ENCODE assay signal across 10 cellular contexts in genomic region chrX:39162322-39162721, GRCh38.
A peak's percentile ranks its signal among the peaks of the same experiment; 100 is the strongest.
DNase-seq lines count a peak whose midpoint lies in the region; ATAC-seq lines count a peak whose summit lies in the region.
"Had no signal": no experiment of that assay in that cellular context is flagged by ENCODE, and none has a peak within 500 bp of the region (broad histone marks: within the 10 kb centered on the region; RNA-seq: fewer than 3 reads in every experiment).

No MANE protein-coding gene starts in this region.

- H3K4me1 Mint-ChIP-seq in activated T-cell treated with anti-CD3 and anti-CD28 coated beads, Interleukin-2, amount 50 U/mL, for 4 hours (ENCODE audit: low read depth) = peaks cover 25% of the 10 kb centered on the region
- peaks cover 4 to 6% of the 10 kb centered on the region in 2 donors for H3K4me1 Mint-ChIP-seq in natural killer cell treated with Interleukin-12 subunit alpha and Interleukin-12 subunit beta and Interleukin-15 and Interleukin-18, amount 100 ng/mL, for 72 hours (ENCODE audit: low read depth in 2 of 2)

- H3K36me3 ChIP-seq in H7 (replicated peaks; ENCODE audit: control insufficient read depth, insufficient read depth, low read length) = no peaks in the 10 kb centered on the region
- H3K36me3 ChIP-seq: cardiac muscle cell, prostate gland had no signal

- H3K4me3 ChIP-seq in H7 (ENCODE audit: insufficient read depth, low read depth, low read length) = peak overlapping the region; percentile 28; the same call in 1 of the 2 replicates
- H3K4me3 ChIP-seq in right cardiac atrium (ENCODE audit: low read length) = no peak overlapping the region
- H3K4me3 ChIP-seq: cardiac muscle cell, prostate gland had no signal

- H3K36me3 Mint-ChIP-seq in activated T-cell treated with anti-CD3 and anti-CD28 coated beads, Interleukin-2, amount 50 U/mL, for 4 hours (ENCODE audit: insufficient read depth) = no peaks in the 10 kb centered on the region
- no peaks in the 10 kb centered on the region for H3K36me3 Mint-ChIP-seq in natural killer cell treated with Interleukin-12 subunit alpha and Interleukin-12 subunit beta and Interleukin-15 and Interleukin-18, amount 100 ng/mL, for 72 hours

- peak; percentile 58 to 76 for ATAC-seq in activated T-cell treated with anti-CD3 and anti-CD28 coated beads, Interleukin-2, amount 50 U/mL, for 4 hours
- peak; percentile 52 to 65 for ATAC-seq in right cardiac atrium
- no peak for ATAC-seq in natural killer cell treated with Interleukin-12 subunit alpha and Interleukin-12 subunit beta and Interleukin-15 and Interleukin-18, amount 100 ng/mL, for 72 hours
- no peak for ATAC-seq in GM21717 (IDR thresholded peaks at IDR 0.05; ENCODE audit: unreplicated experiment)

- no peak overlapping the region for H3K27ac Mint-ChIP-seq in natural killer cell treated with Interleukin-12 subunit alpha and Interleukin-12 subunit beta and Interleukin-15 and Interleukin-18, amount 100 ng/mL, for 72 hours

- no peaks in the 10 kb centered on the region for H3K9me3 Mint-ChIP-seq in activated T-cell treated with anti-CD3 and anti-CD28 coated beads, Interleukin-2, amount 50 U/mL, for 4 hours
- H3K9me3 Mint-ChIP-seq in natural killer cell treated with Interleukin-12 subunit alpha and Interleukin-12 subunit beta and Interleukin-15 and Interleukin-18, amount 100 ng/mL, for 72 hours = no peaks in the 10 kb centered on the region

- intact Hi-C loops in right cardiac atrium (cut with DNase I) = no loop called here

- no peak overlapping the region for H3K27ac ChIP-seq in right cardiac atrium (ENCODE audit: low read length)
- H3K27ac ChIP-seq: cardiac muscle cell, prostate gland had no signal

- H3K9me3 ChIP-seq in right cardiac atrium (ENCODE audit: control insufficient read depth, low read length) = no peaks in the 10 kb centered on the region
- H3K9me3 ChIP-seq: prostate gland had no signal

- WGBS in right cardiac atrium = 15% methylated on average over 29 of the region's 29 CpGs

- peaks cover 9% of the 10 kb centered on the region for H3K27me3 Mint-ChIP-seq in activated T-cell treated with anti-CD3 and anti-CD28 coated beads, Interleukin-2, amount 50 U/mL, for 4 hours (ENCODE audit: low read depth)
- H3K27me3 Mint-ChIP-seq in natural killer cell treated with Interleukin-12 subunit alpha and Interleukin-12 subunit beta and Interleukin-15 and Interleukin-18, amount 100 ng/mL, for 72 hours = peaks cover 17 to 39% of the 10 kb centered on the region in 2 donors

- DNase-seq in H7 (peak; percentile 77), right cardiac atrium (peak; percentile 29 to 70 (median 57)), NCI-H1436 treated with DMSO at 0.1 percent for 48 hours (lab: John Stamatoyannopoulos, UW) (no peak), NCI-H446 treated with DMSO at 0.1 percent for 48 hours (lab: John Stamatoyannopoulos, UW) (no peak)
- peak; percentile 47 for DNase-seq in activated T-cell treated with anti-CD3 and anti-CD28 coated beads, Interleukin-2, amount 50 U/mL, for 4 hours
- DNase-seq in stimulated activated CD4-positive, alpha-beta T cell treated with anti-CD3 and anti-CD28 coated beads, Interleukin-4, amount 100 ng/mL, for 24 hours = peak; percentile 54
- DNase-seq in natural killer cell treated with Interleukin-12 subunit alpha and Interleukin-12 subunit beta and Interleukin-15 and Interleukin-18, amount 100 ng/mL, for 72 hours (ENCODE audit: low spot score) = no peak

- H3K4me1 ChIP-seq in right cardiac atrium (ENCODE audit: control insufficient read depth, insufficient read depth, low read length) = peaks cover 2% of the 10 kb centered on the region
- H3K4me1 ChIP-seq: prostate gland had no signal

- H3K4me3 Mint-ChIP-seq in activated T-cell treated with anti-CD3 and anti-CD28 coated beads, Interleukin-2, amount 50 U/mL, for 4 hours = peak overlapping the region; percentile 26
- no peak overlapping the region for H3K4me3 Mint-ChIP-seq in natural killer cell treated with Interleukin-12 subunit alpha and Interleukin-12 subunit beta and Interleukin-15 and Interleukin-18, amount 100 ng/mL, for 72 hours

- H3K27me3 ChIP-seq in H7 (ENCODE audit: control insufficient read depth, insufficient read depth, low read length) = peaks cover 12% of the 10 kb centered on the region
- H3K27me3 ChIP-seq in right cardiac atrium (ENCODE audit: control insufficient read depth, insufficient read depth) = no peaks in the 10 kb centered on the region
- H3K27me3 ChIP-seq: cardiac muscle cell had no signal

Comparison
In these comparisons a context has a peak if more than half of its experiments do, and no peak if none do; other contexts are left out.
1. DNase-seq: peak in H7 (single experiment), activated T-cell treated with anti-CD3 and anti-CD28 coated beads, Interleukin-2, amount 50 U/mL, for 4 hours (single experiment), right cardiac atrium (3 of 3) and stimulated activated CD4-positive, alpha-beta T cell treated with anti-CD3 and anti-CD28 coated beads, Interleukin-4, amount 100 ng/mL, for 24 hours (single experiment); none in NCI-H1436 treated with DMSO at 0.1 percent for 48 hours (single experiment), NCI-H446 treated with DMSO at 0.1 percent for 48 hours (single experiment) and natural killer cell treated with Interleukin-12 subunit alpha and Interleukin-12 subunit beta and Interleukin-15 and Interleukin-18, amount 100 ng/mL, for 72 hours (single experiment).
2. ATAC-seq: peak in activated T-cell treated with anti-CD3 and anti-CD28 coated beads, Interleukin-2, amount 50 U/mL, for 4 hours (2 of 2) and right cardiac atrium (2 of 2); none in natural killer cell treated with Interleukin-12 subunit alpha and Interleukin-12 subunit beta and Interleukin-15 and Interleukin-18, amount 100 ng/mL, for 72 hours (0 of 2) and GM21717 (single experiment).